ENCODE assay signal across 8 cellular contexts in the genomic region with DNA sequence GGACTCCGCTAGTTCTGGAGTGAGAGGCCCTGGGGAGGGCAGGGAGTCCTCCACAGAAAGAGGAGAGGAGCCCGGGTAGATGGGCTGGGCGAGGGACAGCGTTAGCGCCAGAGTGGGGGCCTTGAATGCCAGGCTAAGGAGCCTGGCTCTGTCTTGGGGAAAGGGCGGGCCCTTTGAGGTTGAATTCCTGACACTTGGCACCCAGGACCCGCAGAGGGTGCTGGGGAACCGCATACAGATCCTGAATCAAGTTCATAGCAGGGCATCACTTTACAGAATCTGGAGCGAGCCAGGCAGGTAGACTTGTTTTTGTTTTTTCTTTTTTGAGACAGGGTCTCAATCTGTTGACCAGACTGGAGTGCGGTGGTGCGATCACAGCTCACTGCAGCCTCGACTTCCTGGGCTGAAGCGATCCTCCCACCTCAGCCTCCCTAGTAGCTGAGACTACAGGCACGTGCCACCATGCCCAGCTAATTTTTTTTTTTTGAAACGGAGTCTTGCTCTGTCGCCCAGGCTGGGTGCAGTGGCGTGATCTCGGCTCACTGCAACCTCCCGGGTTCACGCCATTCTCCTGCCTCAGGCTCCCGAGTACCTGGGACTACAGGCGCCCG. TPM values are rescaled to one million over a fixed set of nuclear protein-coding genes. Genes with fewer than 3 reads are reported as not detected.
DNase-seq lines count a peak whose midpoint lies in the region; ATAC-seq, FAIRE-seq and TF ChIP-seq lines count a peak whose summit lies in the region.

No MANE protein-coding gene starts in this region.

- H3K4me1 ChIP-seq in HepG2 (ENCODE audit: insufficient read depth, low read length): peaks cover 62% of the 10 kb centered on the region
- peaks cover 51% of the 10 kb centered on the region for H3K4me1 ChIP-seq in thymus (ENCODE audit: control insufficient read depth, insufficient read depth, low read length)

- H3K9ac ChIP-seq in HepG2 (ENCODE audit: insufficient read depth, low read depth, low read length): no peak overlapping the region

- TF ChIP-seq RAD21 in HepG2 (CRISPR knock-in tag; IDR thresholded peaks at IDR 0.05): no peak

- POLR2A ChIA-PET in HepG2 (lab: Yijun Ruan, JAX): interaction anchor here (0.8 to 7.4 kb wide), 4 partner anchors 10 to 55 kb away, joined by 4 to 78 read pairs (median 6); a partner anchor contains a TSS

- H3K9me3 ChIP-seq in HepG2 (ENCODE audit: low read length): no peaks in the 10 kb centered on the region
- H3K9me3 ChIP-seq in thymus (ENCODE audit: control insufficient read depth): no peaks in the 10 kb centered on the region

- no peak for TF ChIP-seq CTCF in HepG2 (CRISPR knock-in tag; IDR thresholded peaks at IDR 0.05)

- BruUV-seq in HepG2 (replicated peaks; lab: Mats Ljungman, UMichigan): no TSS peak

- no peaks in the 10 kb centered on the region for H3K36me3 Mint-ChIP-seq in activated naive CD4-positive, alpha-beta T cell treated with anti-CD3 and anti-CD28 coated beads for 36 hours (ENCODE audit: low read depth)
- H3K36me3 Mint-ChIP-seq in activated naive CD4-positive, alpha-beta T cell treated with anti-CD3 and anti-CD28 coated beads, Interleukin-2, amount 50 U/mL, for 72 hours: no peaks in the 10 kb centered on the region

- H3K9me3 Mint-ChIP-seq in activated naive CD4-positive, alpha-beta T cell treated with anti-CD3 and anti-CD28 coated beads for 36 hours: no peaks in the 10 kb centered on the region
- no peaks in the 10 kb centered on the region for H3K9me3 Mint-ChIP-seq in activated naive CD4-positive, alpha-beta T cell treated with anti-CD3 and anti-CD28 coated beads, Interleukin-2, amount 50 U/mL, for 72 hours

- DNase-seq in activated naive CD4-positive, alpha-beta T cell treated with anti-CD3 and anti-CD28 coated beads for 36 hours: no peak
- no peak for DNase-seq in activated naive CD4-positive, alpha-beta T cell treated with Interleukin-2 at 50 U/mL for 16 hours
- no peak for DNase-seq in activated naive CD4-positive, alpha-beta T cell treated with anti-CD3 and anti-CD28 coated beads, Interleukin-2, amount 50 U/mL, for 72 hours (ENCODE audit: low spot score in 2 of 2)
- DNase-seq in HepG2 (ENCODE audit: low spot score) (no peak), amygdala (lab: John Stamatoyannopoulos, UW) (no peak)

- CTCF ChIA-PET in activated naive CD4-positive, alpha-beta T cell treated with anti-CD3 and anti-CD28 coated beads for 36 hours (lab: Charles Lee): interaction anchor here (4.7 kb wide), 1 partner anchor 19 kb away, joined by 28 read pairs; a partner anchor contains a TSS
- CTCF ChIA-PET in HepG2 (lab: Yijun Ruan, JAX; ENCODE audit: low intra/inter-chr PET ratio, low total read pairs): no interaction called here

- H3K27me3 ChIP-seq in HepG2 (ENCODE audit: control insufficient read depth in 1 of 2, insufficient read depth in 2 of 2, low read length in 2 of 2) (peaks cover 3 to 29% of the 10 kb centered on the region in 2 experiments; a peak in 3 of 5 replicates), thymus (ENCODE audit: control insufficient read depth, insufficient read depth) (no peaks in the 10 kb centered on the region)

- no peak for FAIRE-seq in HepG2 (lab: Jason Lieb, UNC)

- 55% methylated on average over 20 of the region's 23 CpGs for WGBS in HepG2 (ENCODE audit: low lambda C conversion rate)
- 79% methylated on average over 23 of the region's 23 CpGs for WGBS in thymus

- H3K79me2 ChIP-seq in HepG2 (ENCODE audit: insufficient read depth, low read length): no peaks in the 10 kb centered on the region

- H3K4me3 ChIP-seq in HepG2 (replicated peaks in 1 of 3; ENCODE audit: insufficient read depth in 1 of 3, low read depth in 2 of 3, low read length in 3 of 3): peak overlapping the region; percentile 28 to 70 (median 30); a peak in 4 of 6 replicates
- H3K4me3 ChIP-seq in thymus (ENCODE audit: low read length): peak overlapping the region; percentile 72

- TF ChIP-seq EP300 in HepG2 (IDR thresholded peaks at IDR 0.05; ENCODE audit: low read depth in 2 of 2, low read length in 2 of 2): no peak
- TF ChIP-seq EP300 in HepG2 (CRISPR knock-in tag; IDR thresholded peaks at IDR 0.05; ENCODE audit: borderline replicate concordance): no peak

- intact Hi-C loops in activated naive CD4-positive, alpha-beta T cell treated with anti-CD3 and anti-CD28 coated beads for 36 hours (cut with micrococcal nuclease): loop anchor here (1.0 to 2.0 kb wide), 2 partner anchors 17 to 19 kb away; no protein-coding TSS in a partner anchor
- intact Hi-C loops in HepG2 (cut with micrococcal nuclease; ENCODE audit: unreplicated experiment): no loop called here

- H3K4me1 Mint-ChIP-seq in activated naive CD4-positive, alpha-beta T cell treated with anti-CD3 and anti-CD28 coated beads for 36 hours (ENCODE audit: low read depth): peaks cover 39% of the 10 kb centered on the region

- H3K27me3 Mint-ChIP-seq in activated naive CD4-positive, alpha-beta T cell treated with anti-CD3 and anti-CD28 coated beads for 36 hours (ENCODE audit: low read depth): no peaks in the 10 kb centered on the region

- peak overlapping the region; percentile 60 for H3K4me3 Mint-ChIP-seq in activated naive CD4-positive, alpha-beta T cell treated with anti-CD3 and anti-CD28 coated beads for 36 hours

- no peak; a peak in 1 of 4 replicates for TF ChIP-seq POLR2A in HepG2 (IDR thresholded peaks at IDR 0.05; ENCODE audit: insufficient read depth in 1 of 2, low read depth in 2 of 2, low read length in 2 of 2)

- H3K36me3 ChIP-seq in HepG2 (replicated peaks in 1 of 2; ENCODE audit: control insufficient read depth in 1 of 2, insufficient read depth in 2 of 2, low read length in 2 of 2) (no peaks in the 10 kb centered on the region), thymus (ENCODE audit: control insufficient read depth, insufficient read depth) (no peaks in the 10 kb centered on the region)

- no peak for ATAC-seq in activated naive CD4-positive, alpha-beta T cell treated with anti-CD3 and anti-CD28 coated beads, Interleukin-2, amount 50 U/mL, for 72 hours
- ATAC-seq in HepG2: no peak
- ATAC-seq in HG02678 (IDR thresholded peaks at IDR 0.05; ENCODE audit: unreplicated experiment): no peak
- ATAC-seq in HG02973 (IDR thresholded peaks at IDR 0.05; ENCODE audit: unreplicated experiment): no peak

- peak overlapping the region; percentile 50 for H3K27ac Mint-ChIP-seq in activated naive CD4-positive, alpha-beta T cell treated with anti-CD3 and anti-CD28 coated beads for 36 hours
- peak overlapping the region; percentile 65 to 81 for H3K27ac Mint-ChIP-seq in activated naive CD4-positive, alpha-beta T cell treated with anti-CD3 and anti-CD28 coated beads, Interleukin-2, amount 50 U/mL, for 72 hours

- no peak overlapping the region for H2AFZ ChIP-seq in HepG2 (ENCODE audit: low read length)

- no peaks in the 10 kb centered on the region for H4K20me1 ChIP-seq in HepG2 (ENCODE audit: insufficient read depth, low read length)

- H3K27ac ChIP-seq in HepG2 (ENCODE audit: extremely low read length, insufficient read depth, low read length): no peak overlapping the region
- H3K27ac ChIP-seq in thymus (ENCODE audit: low read depth): peak overlapping the region; percentile 81

- in situ Hi-C loops in HepG2 (cut with HindIII; ENCODE audit: extremely low pct_ligation_motif_present, low pct_unique_long_range_greater_than_20kb): no loop called here

- peak overlapping the region; percentile 70 for H3K4me2 ChIP-seq in HepG2 (ENCODE audit: low read depth, low read length)

RNA-seq across cellular contexts. Expression of a gene that starts 6.0 kb away (rescaled TPM):
- 1 to 10 TPM in 1 of 2 experiments, under 1 TPM in 1; 0.91 to 2.0 TPM for total RNA-seq in activated naive CD4-positive, alpha-beta T cell treated with anti-CD3 and anti-CD28 coated beads for 36 hours
- 1 to 10 TPM; 1.4 to 4.5 TPM for total RNA-seq in activated naive CD4-positive, alpha-beta T cell treated with anti-CD3 and anti-CD28 coated beads, Interleukin-2, amount 50 U/mL, for 72 hours
- total RNA-seq in HepG2 (2016; rRNA removed; fragmentation: Illumina TruSeq; extraction: Trizol): not detected in 2 replicates
- not detected in 2 replicates for total RNA-seq in HepG2 (2016; cell fraction: cytosol; rRNA removed; fragmentation: Illumina TruSeq; extraction: Trizol; ENCODE audit: low read depth)
- total RNA-seq in HepG2 (2016; cell fraction: insoluble cytoplasmic fraction; rRNA removed; fragmentation: Illumina TruSeq; extraction: Trizol): not detected in 2 replicates
- not detected in 2 replicates for total RNA-seq in HepG2 (2016; cell fraction: membrane; rRNA removed; fragmentation: Illumina TruSeq; extraction: Trizol)
- not detected in 2 replicates for total RNA-seq in HepG2 (2016; cell fraction: nucleus; rRNA removed; fragmentation: Illumina TruSeq; extraction: Trizol)
- polyA plus RNA-seq in HepG2 (2011; rRNA removed): 0.01 TPM in 1 of 2 replicates, not detected in the other
- polyA plus RNA-seq in HepG2 (2011; cell fraction: cytosol; rRNA removed): 0.01 TPM in 1 of 2 replicates, not detected in the other
- polyA plus RNA-seq in HepG2 (2011; cell fraction: nucleus; rRNA removed): not detected in 2 replicates
- polyA plus RNA-seq in HepG2 (2012): 0.04 TPM in 1 of 2 replicates, not detected in the other
- polyA plus RNA-seq in HepG2 (2016; cell fraction: cytosol; fragmentation: Illumina TruSeq; extraction: Trizol; ENCODE audit: low read depth): not detected in 2 replicates
- polyA plus RNA-seq in HepG2 (2016; cell fraction: insoluble cytoplasmic fraction; fragmentation: Illumina TruSeq; extraction: Trizol; ENCODE audit: low read depth): not detected in 2 replicates
- polyA plus RNA-seq in HepG2 (2016; cell fraction: membrane; fragmentation: Illumina TruSeq; extraction: Trizol; ENCODE audit: low read depth): not detected in 2 replicates
- polyA plus RNA-seq in HepG2 (2016; cell fraction: nucleus; fragmentation: Illumina TruSeq; extraction: Trizol; ENCODE audit: insufficient read depth, low read depth): not detected in 2 replicates
- polyA minus RNA-seq in HepG2 (2011; rRNA and poly(A)+ RNA removed; ENCODE audit: low replicate concordance): 0.05 and 0.12 TPM in 2 replicates
- polyA minus RNA-seq in HepG2 (2011; cell fraction: cytosol; rRNA and poly(A)+ RNA removed): not detected in 2 replicates
- polyA minus RNA-seq in HepG2 (2011; cell fraction: nucleus; rRNA and poly(A)+ RNA removed): not detected in 2 replicates
- polyA plus RNA-seq in thymus: 1.7 TPM

RNA-seq across cellular contexts. Expression of a gene that starts 6.8 kb away (rescaled TPM):
- total RNA-seq in activated naive CD4-positive, alpha-beta T cell treated with anti-CD3 and anti-CD28 coated beads for 36 hours: 10 to 100 TPM; 50.7 to 51.2 TPM
- 10 to 100 TPM; 64.3 to 68.8 TPM for total RNA-seq in activated naive CD4-positive, alpha-beta T cell treated with anti-CD3 and anti-CD28 coated beads, Interleukin-2, amount 50 U/mL, for 72 hours
- 35.3 and 54.8 TPM in 2 replicates for total RNA-seq in HepG2 (2016; rRNA removed; fragmentation: Illumina TruSeq; extraction: Trizol)
- total RNA-seq in HepG2 (2016; cell fraction: cytosol; rRNA removed; fragmentation: Illumina TruSeq; extraction: Trizol; ENCODE audit: low read depth): 168 and 174 TPM in 2 replicates
- total RNA-seq in HepG2 (2016; cell fraction: insoluble cytoplasmic fraction; rRNA removed; fragmentation: Illumina TruSeq; extraction: Trizol): 32.3 and 55.5 TPM in 2 replicates
- total RNA-seq in HepG2 (2016; cell fraction: membrane; rRNA removed; fragmentation: Illumina TruSeq; extraction: Trizol): 208 and 210 TPM in 2 replicates
- total RNA-seq in HepG2 (2016; cell fraction: nucleus; rRNA removed; fragmentation: Illumina TruSeq; extraction: Trizol): 30.9 and 37.1 TPM in 2 replicates
- polyA plus RNA-seq in HepG2 (2011; rRNA removed): 52.9 and 59.2 TPM in 2 replicates
- polyA plus RNA-seq in HepG2 (2011; cell fraction: cytosol; rRNA removed): 53.5 and 73.0 TPM in 2 replicates
- polyA plus RNA-seq in HepG2 (2011; cell fraction: nucleus; rRNA removed): 93.3 and 107 TPM in 2 replicates
- 29.0 and 33.0 TPM in 2 replicates for polyA plus RNA-seq in HepG2 (2012)
- polyA plus RNA-seq in HepG2 (2016; cell fraction: cytosol; fragmentation: Illumina TruSeq; extraction: Trizol; ENCODE audit: low read depth): 249 TPM in 2 replicates
- 40.0 and 51.3 TPM in 2 replicates for polyA plus RNA-seq in HepG2 (2016; cell fraction: insoluble cytoplasmic fraction; fragmentation: Illumina TruSeq; extraction: Trizol; ENCODE audit: low read depth)
- polyA plus RNA-seq in HepG2 (2016; cell fraction: membrane; fragmentation: Illumina TruSeq; extraction: Trizol; ENCODE audit: low read depth): 229 and 244 TPM in 2 replicates
- polyA plus RNA-seq in HepG2 (2016; cell fraction: nucleus; fragmentation: Illumina TruSeq; extraction: Trizol; ENCODE audit: insufficient read depth, low read depth): 58.6 and 65.2 TPM in 2 replicates
- 70.8 and 120 TPM in 2 replicates for polyA minus RNA-seq in HepG2 (2011; rRNA and poly(A)+ RNA removed; ENCODE audit: low replicate concordance)
- 23.5 and 24.7 TPM in 2 replicates for polyA minus RNA-seq in HepG2 (2011; cell fraction: cytosol; rRNA and poly(A)+ RNA removed)
- 27.9 and 33.3 TPM in 2 replicates for polyA minus RNA-seq in HepG2 (2011; cell fraction: nucleus; rRNA and poly(A)+ RNA removed)
- 76.8 TPM for polyA plus RNA-seq in thymus

RNA-seq across cellular contexts. Expression of a gene that starts 16.0 kb away (rescaled TPM):
- total RNA-seq in activated naive CD4-positive, alpha-beta T cell treated with anti-CD3 and anti-CD28 coated beads for 36 hours: 10 to 100 TPM; 56.8 to 62.4 TPM
- 100 to 1,000 TPM in 1 of 2 donors, 10 to 100 TPM in 1; 65.2 to 131 TPM for total RNA-seq in activated naive CD4-positive, alpha-beta T cell treated with anti-CD3 and anti-CD28 coated beads, Interleukin-2, amount 50 U/mL, for 72 hours
- total RNA-seq in HepG2 (2016; rRNA removed; fragmentation: Illumina TruSeq; extraction: Trizol): 0.46 and 0.60 TPM in 2 replicates
- not detected in 2 replicates for total RNA-seq in HepG2 (2016; cell fraction: cytosol; rRNA removed; fragmentation: Illumina TruSeq; extraction: Trizol; ENCODE audit: low read depth)
- total RNA-seq in HepG2 (2016; cell fraction: insoluble cytoplasmic fraction; rRNA removed; fragmentation: Illumina TruSeq; extraction: Trizol): 0.19 and 0.25 TPM in 2 replicates
- not detected in 2 replicates for total RNA-seq in HepG2 (2016; cell fraction: membrane; rRNA removed; fragmentation: Illumina TruSeq; extraction: Trizol)
- total RNA-seq in HepG2 (2016; cell fraction: nucleus; rRNA removed; fragmentation: Illumina TruSeq; extraction: Trizol): 0.40 and 0.53 TPM in 2 replicates
- polyA plus RNA-seq in HepG2 (2011; rRNA removed) (0.56 and 0.70 TPM in 2 replicates), thymus (151 TPM)
- 0.08 and 0.63 TPM in 2 replicates for polyA plus RNA-seq in HepG2 (2011; cell fraction: cytosol; rRNA removed)
- 12.4 and 18.9 TPM in 2 replicates for polyA plus RNA-seq in HepG2 (2011; cell fraction: nucleus; rRNA removed)
- 0.19 TPM in 1 of 2 replicates, not detected in the other for polyA plus RNA-seq in HepG2 (2012)
- polyA plus RNA-seq in HepG2 (2016; cell fraction: cytosol; fragmentation: Illumina TruSeq; extraction: Trizol; ENCODE audit: low read depth): 0.18 TPM in 1 of 2 replicates, not detected in the other
- polyA plus RNA-seq in HepG2 (2016; cell fraction: insoluble cytoplasmic fraction; fragmentation: Illumina TruSeq; extraction: Trizol; ENCODE audit: low read depth): 0.21 and 0.26 TPM in 2 replicates
- 0.16 TPM in 1 of 2 replicates, not detected in the other for polyA plus RNA-seq in HepG2 (2016; cell fraction: membrane; fragmentation: Illumina TruSeq; extraction: Trizol; ENCODE audit: low read depth)
- 1.9 and 2.3 TPM in 2 replicates for polyA plus RNA-seq in HepG2 (2016; cell fraction: nucleus; fragmentation: Illumina TruSeq; extraction: Trizol; ENCODE audit: insufficient read depth, low read depth)
- 0.58 and 1.1 TPM in 2 replicates for polyA minus RNA-seq in HepG2 (2011; rRNA and poly(A)+ RNA removed; ENCODE audit: low replicate concordance)
- polyA minus RNA-seq in HepG2 (2011; cell fraction: cytosol; rRNA and poly(A)+ RNA removed): not detected in 2 replicates
- 0.90 and 0.99 TPM in 2 replicates for polyA minus RNA-seq in HepG2 (2011; cell fraction: nucleus; rRNA and poly(A)+ RNA removed)

RNA-seq across cellular contexts. Expression of a gene that starts 17.6 kb away (rescaled TPM):
- total RNA-seq in activated naive CD4-positive, alpha-beta T cell treated with anti-CD3 and anti-CD28 coated beads for 36 hours: 10 to 100 TPM; 73.7 to 81.4 TPM
- 100 to 1,000 TPM; 135 to 155 TPM for total RNA-seq in activated naive CD4-positive, alpha-beta T cell treated with anti-CD3 and anti-CD28 coated beads, Interleukin-2, amount 50 U/mL, for 72 hours
- total RNA-seq in HepG2 (2016; rRNA removed; fragmentation: Illumina TruSeq; extraction: Trizol): 0.81 and 1.0 TPM in 2 replicates
- 0.44 and 0.81 TPM in 2 replicates for total RNA-seq in HepG2 (2016; cell fraction: cytosol; rRNA removed; fragmentation: Illumina TruSeq; extraction: Trizol; ENCODE audit: low read depth)
- 0.92 and 1.1 TPM in 2 replicates for total RNA-seq in HepG2 (2016; cell fraction: insoluble cytoplasmic fraction; rRNA removed; fragmentation: Illumina TruSeq; extraction: Trizol)
- 0.45 and 0.59 TPM in 2 replicates for total RNA-seq in HepG2 (2016; cell fraction: membrane; rRNA removed; fragmentation: Illumina TruSeq; extraction: Trizol)
- total RNA-seq in HepG2 (2016; cell fraction: nucleus; rRNA removed; fragmentation: Illumina TruSeq; extraction: Trizol): 0.50 and 0.84 TPM in 2 replicates
- 1.8 and 2.8 TPM in 2 replicates for polyA plus RNA-seq in HepG2 (2011; rRNA removed)
- 1.3 and 2.7 TPM in 2 replicates for polyA plus RNA-seq in HepG2 (2011; cell fraction: cytosol; rRNA removed)
- polyA plus RNA-seq in HepG2 (2011; cell fraction: nucleus; rRNA removed): 26.5 and 39.6 TPM in 2 replicates
- 0.97 and 2.1 TPM in 2 replicates for polyA plus RNA-seq in HepG2 (2012)
- 0.19 and 0.28 TPM in 2 replicates for polyA plus RNA-seq in HepG2 (2016; cell fraction: cytosol; fragmentation: Illumina TruSeq; extraction: Trizol; ENCODE audit: low read depth)
- 0.60 and 1.1 TPM in 2 replicates for polyA plus RNA-seq in HepG2 (2016; cell fraction: insoluble cytoplasmic fraction; fragmentation: Illumina TruSeq; extraction: Trizol; ENCODE audit: low read depth)
- polyA plus RNA-seq in HepG2 (2016; cell fraction: membrane; fragmentation: Illumina TruSeq; extraction: Trizol; ENCODE audit: low read depth): 0.57 and 0.73 TPM in 2 replicates
- 2.9 and 3.4 TPM in 2 replicates for polyA plus RNA-seq in HepG2 (2016; cell fraction: nucleus; fragmentation: Illumina TruSeq; extraction: Trizol; ENCODE audit: insufficient read depth, low read depth)
- 2.2 TPM in 1 of 2 replicates, not detected in the other for polyA minus RNA-seq in HepG2 (2011; rRNA and poly(A)+ RNA removed; ENCODE audit: low replicate concordance)
- 0.59 and 0.88 TPM in 2 replicates for polyA minus RNA-seq in HepG2 (2011; cell fraction: cytosol; rRNA and poly(A)+ RNA removed)
- polyA minus RNA-seq in HepG2 (2011; cell fraction: nucleus; rRNA and poly(A)+ RNA removed): 2.3 and 3.4 TPM in 2 replicates
- 318 TPM for polyA plus RNA-seq in thymus

RNA-seq across cellular contexts. Expression of a gene that starts 19.9 kb away (rescaled TPM):
- 100 to 1,000 TPM; 202 to 204 TPM for total RNA-seq in activated naive CD4-positive, alpha-beta T cell treated with anti-CD3 and anti-CD28 coated beads for 36 hours
- 100 to 1,000 TPM; 238 to 253 TPM for total RNA-seq in activated naive CD4-positive, alpha-beta T cell treated with anti-CD3 and anti-CD28 coated beads, Interleukin-2, amount 50 U/mL, for 72 hours
- 170 and 188 TPM in 2 replicates for total RNA-seq in HepG2 (2016; rRNA removed; fragmentation: Illumina TruSeq; extraction: Trizol)
- 49.0 and 62.5 TPM in 2 replicates for total RNA-seq in HepG2 (2016; cell fraction: cytosol; rRNA removed; fragmentation: Illumina TruSeq; extraction: Trizol; ENCODE audit: low read depth)
- total RNA-seq in HepG2 (2016; cell fraction: insoluble cytoplasmic fraction; rRNA removed; fragmentation: Illumina TruSeq; extraction: Trizol): 171 and 181 TPM in 2 replicates
- total RNA-seq in HepG2 (2016; cell fraction: membrane; rRNA removed; fragmentation: Illumina TruSeq; extraction: Trizol): 78.0 and 95.5 TPM in 2 replicates
- 66.5 and 72.2 TPM in 2 replicates for total RNA-seq in HepG2 (2016; cell fraction: nucleus; rRNA removed; fragmentation: Illumina TruSeq; extraction: Trizol)
- 149 and 173 TPM in 2 replicates for polyA plus RNA-seq in HepG2 (2011; rRNA removed)
- polyA plus RNA-seq in HepG2 (2011; cell fraction: cytosol; rRNA removed): 212 and 274 TPM in 2 replicates
- polyA plus RNA-seq in HepG2 (2011; cell fraction: nucleus; rRNA removed): 137 and 147 TPM in 2 replicates
- polyA plus RNA-seq in HepG2 (2012): 91.5 and 93.8 TPM in 2 replicates
- 58.1 and 67.4 TPM in 2 replicates for polyA plus RNA-seq in HepG2 (2016; cell fraction: cytosol; fragmentation: Illumina TruSeq; extraction: Trizol; ENCODE audit: low read depth)
- 192 and 207 TPM in 2 replicates for polyA plus RNA-seq in HepG2 (2016; cell fraction: insoluble cytoplasmic fraction; fragmentation: Illumina TruSeq; extraction: Trizol; ENCODE audit: low read depth)
- polyA plus RNA-seq in HepG2 (2016; cell fraction: membrane; fragmentation: Illumina TruSeq; extraction: Trizol; ENCODE audit: low read depth): 72.5 and 83.6 TPM in 2 replicates
- 110 and 123 TPM in 2 replicates for polyA plus RNA-seq in HepG2 (2016; cell fraction: nucleus; fragmentation: Illumina TruSeq; extraction: Trizol; ENCODE audit: insufficient read depth, low read depth)
- 209 and 295 TPM in 2 replicates for polyA minus RNA-seq in HepG2 (2011; rRNA and poly(A)+ RNA removed; ENCODE audit: low replicate concordance)
- polyA minus RNA-seq in HepG2 (2011; cell fraction: cytosol; rRNA and poly(A)+ RNA removed): 83.6 and 84.9 TPM in 2 replicates
- polyA minus RNA-seq in HepG2 (2011; cell fraction: nucleus; rRNA and poly(A)+ RNA removed): 31.7 and 34.7 TPM in 2 replicates
- 141 TPM for polyA plus RNA-seq in thymus

Comparison
In these comparisons a context has a peak if more than half of its experiments do, and no peak if none do; other contexts are left out.
1. RNA of a gene that starts 16.0 kb away (total RNA-seq): 65.2 to 131 TPM in activated naive CD4-positive, alpha-beta T cell treated with anti-CD3 and anti-CD28 coated beads, Interleukin-2, amount 50 U/mL, for 72 hours and 56.8 to 62.4 TPM in activated naive CD4-positive, alpha-beta T cell treated with anti-CD3 and anti-CD28 coated beads for 36 hours; 0.19 to 0.60 TPM in HepG2; every median in the first group is over 10 times any median in the second.